1 cellular context compared by ENCODE assay signal in the genomic region with DNA sequence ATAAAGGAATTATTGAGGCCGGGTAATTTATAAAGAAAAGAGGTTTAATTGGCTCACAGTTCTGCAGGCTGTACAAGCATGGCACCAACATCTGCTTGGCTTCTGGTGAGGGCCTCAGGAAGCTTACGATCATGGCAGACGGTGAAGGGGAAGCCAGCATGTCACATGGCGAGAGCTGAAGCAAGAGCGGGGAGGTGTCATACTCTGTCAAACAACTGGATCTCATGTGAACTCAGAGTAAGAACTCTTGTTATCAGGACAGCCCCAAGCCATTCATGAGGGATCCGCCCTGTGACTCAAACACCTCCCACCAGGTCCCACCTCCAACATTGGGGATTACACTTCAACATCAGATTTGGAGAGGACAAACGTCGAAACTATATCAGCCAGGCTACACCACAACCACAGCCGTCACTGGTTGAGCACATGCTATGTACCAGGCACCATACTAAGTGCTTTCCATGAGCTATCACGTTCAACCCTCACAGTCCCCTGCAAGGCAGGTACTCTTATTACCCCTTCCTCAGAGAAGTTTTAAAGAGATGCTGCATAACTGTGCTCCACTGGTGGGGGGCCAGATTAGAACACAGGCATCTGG.
TF ChIP-seq lines count a peak whose summit lies in the region.

No MANE protein-coding gene starts in this region.

TF ChIP-seq in WTC11, 78 proteins besides CTCF, POLR2A, EP300 and RAD21 (continued from another document):
- TF ChIP-seq, protein P1, sequence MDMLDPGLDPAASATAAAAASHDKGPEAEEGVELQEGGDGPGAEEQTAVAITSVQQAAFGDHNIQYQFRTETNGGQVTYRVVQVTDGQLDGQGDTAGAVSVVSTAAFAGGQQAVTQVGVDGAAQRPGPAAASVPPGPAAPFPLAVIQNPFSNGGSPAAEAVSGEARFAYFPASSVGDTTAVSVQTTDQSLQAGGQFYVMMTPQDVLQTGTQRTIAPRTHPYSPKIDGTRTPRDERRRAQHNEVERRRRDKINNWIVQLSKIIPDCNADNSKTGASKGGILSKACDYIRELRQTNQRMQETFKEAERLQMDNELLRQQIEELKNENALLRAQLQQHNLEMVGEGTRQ (CRISPR knock-in tag; IDR thresholded peaks at IDR 0.05): no peak
- TF ChIP-seq, protein P2, sequence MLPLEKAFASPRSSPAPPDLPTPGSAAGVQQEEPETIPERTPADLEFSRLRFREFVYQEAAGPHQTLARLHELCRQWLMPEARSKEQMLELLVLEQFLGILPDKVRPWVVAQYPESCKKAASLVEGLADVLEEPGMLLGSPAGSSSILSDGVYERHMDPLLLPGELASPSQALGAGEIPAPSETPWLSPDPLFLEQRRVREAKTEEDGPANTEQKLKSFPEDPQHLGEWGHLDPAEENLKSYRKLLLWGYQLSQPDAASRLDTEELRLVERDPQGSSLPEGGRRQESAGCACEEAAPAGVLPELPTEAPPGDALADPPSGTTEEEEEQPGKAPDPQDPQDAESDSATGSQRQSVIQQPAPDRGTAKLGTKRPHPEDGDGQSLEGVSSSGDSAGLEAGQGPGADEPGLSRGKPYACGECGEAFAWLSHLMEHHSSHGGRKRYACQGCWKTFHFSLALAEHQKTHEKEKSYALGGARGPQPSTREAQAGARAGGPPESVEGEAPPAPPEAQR (CRISPR knock-in tag; IDR thresholded peaks at IDR 0.05): no peak
- TF ChIP-seq NR1H2 (CRISPR knock-in tag; IDR thresholded peaks at IDR 0.05) (no peak), ZNF138 (CRISPR knock-in tag; conservative IDR thresholded peaks at IDR 0.05) (no peak), ZNF263 (CRISPR knock-in tag; IDR thresholded peaks at IDR 0.05; ENCODE audit: low read depth) (no peak), EMX1 (CRISPR knock-in tag; IDR thresholded peaks at IDR 0.05) (no peak)
- TF ChIP-seq, protein P3, sequence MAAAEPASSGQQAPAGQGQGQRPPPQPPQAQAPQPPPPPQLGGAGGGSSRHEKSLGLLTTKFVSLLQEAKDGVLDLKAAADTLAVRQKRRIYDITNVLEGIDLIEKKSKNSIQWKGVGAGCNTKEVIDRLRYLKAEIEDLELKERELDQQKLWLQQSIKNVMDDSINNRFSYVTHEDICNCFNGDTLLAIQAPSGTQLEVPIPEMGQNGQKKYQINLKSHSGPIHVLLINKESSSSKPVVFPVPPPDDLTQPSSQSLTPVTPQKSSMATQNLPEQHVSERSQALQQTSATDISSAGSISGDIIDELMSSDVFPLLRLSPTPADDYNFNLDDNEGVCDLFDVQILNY (CRISPR knock-in tag; IDR thresholded peaks at IDR 0.05): no peak
- TF ChIP-seq, protein P4, sequence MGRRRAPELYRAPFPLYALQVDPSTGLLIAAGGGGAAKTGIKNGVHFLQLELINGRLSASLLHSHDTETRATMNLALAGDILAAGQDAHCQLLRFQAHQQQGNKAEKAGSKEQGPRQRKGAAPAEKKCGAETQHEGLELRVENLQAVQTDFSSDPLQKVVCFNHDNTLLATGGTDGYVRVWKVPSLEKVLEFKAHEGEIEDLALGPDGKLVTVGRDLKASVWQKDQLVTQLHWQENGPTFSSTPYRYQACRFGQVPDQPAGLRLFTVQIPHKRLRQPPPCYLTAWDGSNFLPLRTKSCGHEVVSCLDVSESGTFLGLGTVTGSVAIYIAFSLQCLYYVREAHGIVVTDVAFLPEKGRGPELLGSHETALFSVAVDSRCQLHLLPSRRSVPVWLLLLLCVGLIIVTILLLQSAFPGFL (CRISPR knock-in tag; IDR thresholded peaks at IDR 0.05; ENCODE audit: borderline replicate concordance): no peak
- TF ChIP-seq, protein P5, sequence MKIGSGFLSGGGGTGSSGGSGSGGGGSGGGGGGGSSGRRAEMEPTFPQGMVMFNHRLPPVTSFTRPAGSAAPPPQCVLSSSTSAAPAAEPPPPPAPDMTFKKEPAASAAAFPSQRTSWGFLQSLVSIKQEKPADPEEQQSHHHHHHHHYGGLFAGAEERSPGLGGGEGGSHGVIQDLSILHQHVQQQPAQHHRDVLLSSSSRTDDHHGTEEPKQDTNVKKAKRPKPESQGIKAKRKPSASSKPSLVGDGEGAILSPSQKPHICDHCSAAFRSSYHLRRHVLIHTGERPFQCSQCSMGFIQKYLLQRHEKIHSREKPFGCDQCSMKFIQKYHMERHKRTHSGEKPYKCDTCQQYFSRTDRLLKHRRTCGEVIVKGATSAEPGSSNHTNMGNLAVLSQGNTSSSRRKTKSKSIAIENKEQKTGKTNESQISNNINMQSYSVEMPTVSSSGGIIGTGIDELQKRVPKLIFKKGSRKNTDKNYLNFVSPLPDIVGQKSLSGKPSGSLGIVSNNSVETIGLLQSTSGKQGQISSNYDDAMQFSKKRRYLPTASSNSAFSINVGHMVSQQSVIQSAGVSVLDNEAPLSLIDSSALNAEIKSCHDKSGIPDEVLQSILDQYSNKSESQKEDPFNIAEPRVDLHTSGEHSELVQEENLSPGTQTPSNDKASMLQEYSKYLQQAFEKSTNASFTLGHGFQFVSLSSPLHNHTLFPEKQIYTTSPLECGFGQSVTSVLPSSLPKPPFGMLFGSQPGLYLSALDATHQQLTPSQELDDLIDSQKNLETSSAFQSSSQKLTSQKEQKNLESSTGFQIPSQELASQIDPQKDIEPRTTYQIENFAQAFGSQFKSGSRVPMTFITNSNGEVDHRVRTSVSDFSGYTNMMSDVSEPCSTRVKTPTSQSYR (CRISPR knock-in tag; IDR thresholded peaks at IDR 0.05): no peak
TF ChIP-seq in WTC11: peak in this region for 0.
